Comparison of ENCODE assay signal across 19 cellular contexts in the genomic region with DNA sequence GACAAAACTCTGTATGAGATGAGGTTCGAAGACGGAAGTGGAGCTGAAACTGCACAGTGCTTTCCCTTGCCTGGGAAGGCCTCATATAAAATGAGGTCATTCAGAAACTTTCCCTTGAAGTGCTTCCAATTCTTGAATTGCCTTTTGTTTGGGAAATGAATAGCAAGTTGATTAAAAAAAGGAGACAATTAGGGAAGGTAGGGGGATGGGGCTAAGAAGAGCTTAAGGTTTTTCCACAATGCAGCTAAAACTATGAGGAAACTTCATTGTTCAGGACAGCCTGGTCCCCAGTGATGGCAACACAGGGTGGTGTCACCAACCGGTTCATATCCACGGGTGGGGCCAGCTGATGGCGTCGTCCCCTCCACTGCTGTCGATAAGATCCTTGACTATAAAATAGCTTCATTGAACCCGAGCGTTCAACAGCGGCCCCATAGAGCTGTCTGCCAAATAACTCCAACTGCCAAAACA. TPM values are rescaled to one million over a fixed set of nuclear protein-coding genes. Genes with fewer than 3 reads are reported as not detected.
A peak's percentile ranks its signal among the peaks of the same experiment; 100 is the strongest.
DNase-seq lines count a peak whose midpoint lies in the region; ATAC-seq and TF ChIP-seq lines count a peak whose summit lies in the region.
"Had no signal": no experiment of that assay in that cellular context is flagged by ENCODE, and none has a peak within 500 bp of the region (broad histone marks: within the 10 kb centered on the region; RNA-seq: fewer than 3 reads in every experiment).

No MANE protein-coding gene starts in this region.

- in situ Hi-C loops in transverse colon (cut with MboI; ENCODE audit: low pct_ligation_motif_present in 1 of 4, low pct_unique_long_range_greater_than_20kb in 1 of 4, low sequenced_read_pairs in 3 of 4) = no loop called here

- 29 to 40% (median 30%) methylated on average over 10 of the region's 10 CpGs for WGBS in heart left ventricle, 4 donors
- 57 to 64% methylated on average over 2 to 10 of the region's 10 CpGs for WGBS in transverse colon (ENCODE audit: low coverage in 1 of 2), 2 donors

- TF ChIP-seq EP300 in transverse colon (IDR thresholded peaks at IDR 0.05; ENCODE audit: low read depth) = no peak

- no peaks in the 10 kb centered on the region for H3K36me3 Mint-ChIP-seq in nephron (ENCODE audit: low read depth)
- H3K36me3 Mint-ChIP-seq in natural killer cell treated with Interleukin-12 subunit alpha and Interleukin-12 subunit beta and Interleukin-15 and Interleukin-18, amount 100 ng/mL, for 72 hours = peaks cover 5% of the 10 kb centered on the region
- H3K36me3 Mint-ChIP-seq: WTC11 had no signal

- H3K27ac Mint-ChIP-seq in nephron = peak overlapping the region; percentile 17 to 86 (median 63)
- H3K27ac Mint-ChIP-seq in natural killer cell treated with Interleukin-12 subunit alpha and Interleukin-12 subunit beta and Interleukin-15 and Interleukin-18, amount 100 ng/mL, for 72 hours = no peak overlapping the region
- H3K27ac Mint-ChIP-seq: H9, WTC11 had no signal

- DNase-seq in NCI-H1092 treated with DMSO at 0.1 percent for 48 hours (lab: John Stamatoyannopoulos, UW) = peak; percentile 25
- DNase-seq in NCI-H1092 (lab: John Stamatoyannopoulos, UW) = no peak
- peak in 3 of 5 donors; percentile 22 to 73 (median 29) for DNase-seq in heart left ventricle
- peak; percentile 64 for DNase-seq in transverse colon
- no peak for DNase-seq in SW 1271 (lab: John Stamatoyannopoulos, UW)
- DNase-seq in GF-D8 (lab: John Stamatoyannopoulos, UW) = no peak
- DNase-seq in natural killer cell treated with Interleukin-12 subunit alpha and Interleukin-12 subunit beta and Interleukin-15 and Interleukin-18, amount 100 ng/mL, for 72 hours (ENCODE audit: low spot score) = no peak
- DNase-seq: activated gamma-delta T cell treated with Interleukin-2 at 50 U/mL for 16 hours; body of pancreas; H9; NCI-H1436; NCI-H510A; stimulated activated CD4-positive, alpha-beta T cell treated with anti-CD3 and anti-CD28 coated beads, Interleukin-15, amount 100 ng/mL, for 24 hours; testis had no signal

- peaks cover 48% of the 10 kb centered on the region for H3K4me1 Mint-ChIP-seq in nephron
- peaks cover 8 to 11% of the 10 kb centered on the region in 2 donors for H3K4me1 Mint-ChIP-seq in natural killer cell treated with Interleukin-12 subunit alpha and Interleukin-12 subunit beta and Interleukin-15 and Interleukin-18, amount 100 ng/mL, for 72 hours (ENCODE audit: low read depth in 2 of 2)

- H3K27me3 ChIP-seq in heart left ventricle = peaks cover 0 to 36% (median 0%) of the 10 kb centered on the region in 9 donors
- peaks cover 5% of the 10 kb centered on the region for H3K27me3 ChIP-seq in transverse colon
- H3K27me3 ChIP-seq: testis had no signal

- H3K4me3 ChIP-seq in heart left ventricle (no peak overlapping the region), transverse colon (no peak overlapping the region)
- H3K4me3 ChIP-seq: body of pancreas, K562, testis had no signal

- peaks cover 39% of the 10 kb centered on the region for H3K27me3 Mint-ChIP-seq in nephron (ENCODE audit: low read depth)
- peaks cover 51 to 79% of the 10 kb centered on the region in 2 donors for H3K27me3 Mint-ChIP-seq in natural killer cell treated with Interleukin-12 subunit alpha and Interleukin-12 subunit beta and Interleukin-15 and Interleukin-18, amount 100 ng/mL, for 72 hours

- peak overlapping the region; percentile 12 to 90 (median 75) for H3K4me3 Mint-ChIP-seq in nephron
- H3K4me3 Mint-ChIP-seq in natural killer cell treated with Interleukin-12 subunit alpha and Interleukin-12 subunit beta and Interleukin-15 and Interleukin-18, amount 100 ng/mL, for 72 hours = no peak overlapping the region
- H3K4me3 Mint-ChIP-seq: H9, WTC11 had no signal

- H3K4me1 ChIP-seq in heart left ventricle (peaks cover 0 to 52% (median 26%) of the 10 kb centered on the region in 12 donors), transverse colon (peaks cover 0 to 39% (median 21%) of the 10 kb centered on the region in 4 donors)
- H3K4me1 ChIP-seq: testis had no signal

- TF ChIP-seq POLR2A in heart left ventricle (IDR thresholded peaks at IDR 0.05) = no peak
- no peak for TF ChIP-seq POLR2A in transverse colon (IDR thresholded peaks at IDR 0.05)

- H3K9me3 ChIP-seq in heart left ventricle = no peaks in the 10 kb centered on the region
- no peaks in the 10 kb centered on the region for H3K9me3 ChIP-seq in transverse colon
- H3K9me3 ChIP-seq: body of pancreas, testis had no signal

- H3K9me3 Mint-ChIP-seq in nephron = no peaks in the 10 kb centered on the region
- H3K9me3 Mint-ChIP-seq in natural killer cell treated with Interleukin-12 subunit alpha and Interleukin-12 subunit beta and Interleukin-15 and Interleukin-18, amount 100 ng/mL, for 72 hours = no peaks in the 10 kb centered on the region
- H3K9me3 Mint-ChIP-seq: H9, WTC11 had no signal

- H3K27ac ChIP-seq in heart left ventricle (peak overlapping the region in 10 of 12 donors; percentile 3 to 63 (median 43)), transverse colon (peak overlapping the region; percentile 63 to 94 (median 68))
- H3K27ac ChIP-seq: 22Rv1, body of pancreas, testis had no signal

- ATAC-seq in heart left ventricle = peak in 2 of 4 donors; percentile 8 to 60
- ATAC-seq in natural killer cell treated with Interleukin-12 subunit alpha and Interleukin-12 subunit beta and Interleukin-15 and Interleukin-18, amount 100 ng/mL, for 72 hours = no peak
- ATAC-seq: body of pancreas, K562, left lobe of liver, WTC11 had no signal

- no peak for TF ChIP-seq CTCF in heart left ventricle (IDR thresholded peaks at IDR 0.05)
- TF ChIP-seq CTCF in nephron (IDR thresholded peaks at IDR 0.05; ENCODE audit: unreplicated experiment in 3 of 3) = no peak
- no peak for TF ChIP-seq CTCF in transverse colon (IDR thresholded peaks at IDR 0.05)

- no peaks in the 10 kb centered on the region for H3K36me3 ChIP-seq in heart left ventricle
- no peaks in the 10 kb centered on the region for H3K36me3 ChIP-seq in transverse colon

- intact Hi-C loops in heart left ventricle (cut with DNase I) (loop anchor here in 7 of 10 donors (5.0 to 10.0 kb wide), 14 partner anchors 47 to 292 kb away; no protein-coding TSS in a partner anchor), transverse colon (cut with DNase I; ENCODE audit: low total_unique reads) (no loop called here)

RNA-seq across cellular contexts. Expression of a gene that starts 3.0 kb away (rescaled TPM):
- total RNA-seq in heart left ventricle (100 to 1,000 TPM in 1 of 9 donors, 10 to 100 TPM in 8; 61.2 to 103 (median 73.3) TPM), transverse colon (10 to 100 TPM; 27.0 to 44.1 (median 31.3) TPM)
- polyA plus RNA-seq in heart left ventricle = 10 to 100 TPM; 14.2 to 33.3 TPM
- total RNA-seq in natural killer cell treated with Interleukin-12 subunit alpha and Interleukin-12 subunit beta and Interleukin-15 and Interleukin-18, amount 100 ng/mL, for 72 hours = 100 to 1,000 TPM; 185 to 208 TPM

Comparison
In these comparisons a context has a peak if more than half of its experiments do, and no peak if none do; other contexts are left out.
1. DNase-seq: peak in NCI-H1092 treated with DMSO at 0.1 percent for 48 hours (single experiment), heart left ventricle (3 of 5) and transverse colon (single experiment); none in NCI-H1092 (single experiment), SW 1271 (0 of 2), GF-D8 (single experiment) and natural killer cell treated with Interleukin-12 subunit alpha and Interleukin-12 subunit beta and Interleukin-15 and Interleukin-18, amount 100 ng/mL, for 72 hours (single experiment).
2. H3K27ac Mint-ChIP-seq: peak in nephron (3 of 3); none in natural killer cell treated with Interleukin-12 subunit alpha and Interleukin-12 subunit beta and Interleukin-15 and Interleukin-18, amount 100 ng/mL, for 72 hours (0 of 2).